Comparison of ENCODE assay signal across 8 cellular contexts in the genomic region with DNA sequence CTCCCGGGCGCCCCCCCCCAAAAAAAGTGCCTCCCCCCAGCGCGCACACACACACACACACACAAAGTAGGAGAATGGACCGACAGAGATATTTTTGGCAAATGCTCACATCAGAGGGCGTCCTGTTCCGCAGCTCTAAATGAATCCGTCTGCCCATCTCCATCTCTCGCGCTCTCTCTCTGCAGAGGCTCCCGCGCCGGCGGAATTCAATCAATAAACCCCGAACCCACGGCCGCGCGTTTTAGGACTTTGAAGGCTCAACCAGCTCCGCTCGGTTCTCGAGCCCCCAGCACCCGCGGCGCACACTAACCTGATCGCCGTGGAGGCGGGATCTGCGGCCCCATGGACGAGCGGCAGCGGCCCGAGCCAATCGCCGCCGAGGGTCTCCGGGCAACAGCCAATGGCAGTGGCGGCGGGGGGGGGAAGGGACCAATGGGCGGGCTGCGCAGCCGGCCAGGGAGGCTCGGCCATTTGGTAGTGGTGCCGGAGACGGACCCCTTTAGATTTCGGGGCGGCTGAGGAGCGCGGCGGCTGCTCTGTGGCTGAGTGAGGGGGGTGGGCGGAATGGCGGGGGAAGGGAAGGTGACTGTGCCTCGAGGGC.
DNase-seq lines count a peak whose midpoint lies in the region; ATAC-seq and TF ChIP-seq lines count a peak whose summit lies in the region.

Gene ANP32A, minus strand, starts transcription at position 307 of the 601 bp plus-strand sequence. Its CDS starts 144 bp downstream, at position 163.

- H3K27me3 Mint-ChIP-seq in nephron (ENCODE audit: low read depth), result no peaks in the 10 kb centered on the region
- no peaks in the 10 kb centered on the region for H3K27me3 Mint-ChIP-seq in stimulated activated naive CD8-positive, alpha-beta T cell treated with anti-CD3 and anti-CD28 coated beads, Interleukin-15, Interleukin-2, amounts not matched to agents 100 ng/mL and 50 ng/mL, for 24 hours

- peak within 1 kb of the TSS; percentile 93 to 95 (median 94) for H3K4me3 Mint-ChIP-seq in nephron
- peak within 1 kb of the TSS; percentile 92 for H3K4me3 Mint-ChIP-seq in stimulated activated naive CD8-positive, alpha-beta T cell treated with anti-CD3 and anti-CD28 coated beads, Interleukin-15, Interleukin-2, amounts not matched to agents 100 ng/mL and 50 ng/mL, for 24 hours

- H3K9me3 Mint-ChIP-seq in nephron, result no peaks in the 10 kb centered on the region
- no peaks in the 10 kb centered on the region for H3K9me3 Mint-ChIP-seq in stimulated activated naive CD8-positive, alpha-beta T cell treated with anti-CD3 and anti-CD28 coated beads, Interleukin-15, Interleukin-2, amounts not matched to agents 100 ng/mL and 50 ng/mL, for 24 hours

- H3K4me1 Mint-ChIP-seq in nephron, result peaks cover 35% of the 10 kb centered on the region
- peaks cover 40% of the 10 kb centered on the region for H3K4me1 Mint-ChIP-seq in stimulated activated naive CD8-positive, alpha-beta T cell treated with anti-CD3 and anti-CD28 coated beads, Interleukin-15, Interleukin-2, amounts not matched to agents 100 ng/mL and 50 ng/mL, for 24 hours (ENCODE audit: low read depth)

- TF ChIP-seq POLR2A in Raji (IDR thresholded peaks at IDR 0.05; ENCODE audit: insufficient read depth, low read depth, low read length), result peak; percentile 55; the same call in 1 of the 2 replicates

- peak within 1 kb of the TSS; percentile 96 to 99 (median 98) for H3K27ac Mint-ChIP-seq in nephron
- peak within 1 kb of the TSS; percentile 95 for H3K27ac Mint-ChIP-seq in stimulated activated naive CD8-positive, alpha-beta T cell treated with anti-CD3 and anti-CD28 coated beads, Interleukin-15, Interleukin-2, amounts not matched to agents 100 ng/mL and 50 ng/mL, for 24 hours

- DNase-seq in DMS79 treated with DMSO at 0.1 percent for 48 hours (lab: John Stamatoyannopoulos, UW) (peak; percentile 54), LoVo (ENCODE audit: low spot score) (peak; percentile 97), fibroblast of peridontal ligament (ENCODE audit: extremely low read depth) (peak; percentile 90)
- peak; percentile 96 for DNase-seq in activated T-helper 9 cell treated with anti-CD3 and anti-CD28 coated beads, Interleukin-2, amount 50 U/mL, for 16 hours (ENCODE audit: low read depth)

- peaks cover 4% of the 10 kb centered on the region for H3K36me3 Mint-ChIP-seq in nephron (ENCODE audit: low read depth)
- H3K36me3 Mint-ChIP-seq in stimulated activated naive CD8-positive, alpha-beta T cell treated with anti-CD3 and anti-CD28 coated beads, Interleukin-15, Interleukin-2, amounts not matched to agents 100 ng/mL and 50 ng/mL, for 24 hours (ENCODE audit: low read depth), result peaks cover 8% of the 10 kb centered on the region

- TF ChIP-seq CTCF in nephron (IDR thresholded peaks at IDR 0.05; ENCODE audit: unreplicated experiment in 3 of 3), result no peak

- peak; percentile 56 for ATAC-seq in GM21825 (IDR thresholded peaks at IDR 0.05; ENCODE audit: unreplicated experiment)

Comparison
In these comparisons a context has a peak if more than half of its experiments do, and no peak if none do; other contexts are left out.
1. Peak in every context shown above with its lines: DNase-seq and ATAC-seq.